In genomic region chr20:61744691-61745396, GRCh38 we compare ENCODE assay signal across 20 cellular contexts.
A peak's percentile ranks its signal among the peaks of the same experiment; 100 is the strongest.
DNase-seq lines count a peak whose midpoint lies in the region; ATAC-seq and TF ChIP-seq lines count a peak whose summit lies in the region.
"Had no signal": no experiment of that assay in that cellular context is flagged by ENCODE, and none has a peak within 500 bp of the region (broad histone marks: within the 10 kb centered on the region; RNA-seq: fewer than 3 reads in every experiment).

No MANE protein-coding gene starts in this region.

- H3K27ac ChIP-seq in GM23248: no peak overlapping the region
- H3K27ac ChIP-seq: cardiac muscle cell, transverse colon, VCaP had no signal

- H3K9me3 ChIP-seq in GM23248 (ENCODE audit: low read depth): no peaks in the 10 kb centered on the region
- H3K9me3 ChIP-seq: transverse colon had no signal

- H3K9ac ChIP-seq in GM23248: no peak overlapping the region

- H2AFZ ChIP-seq in GM23248: no peak overlapping the region

- H3K79me2 ChIP-seq in GM23248 (ENCODE audit: insufficient read depth): no peaks in the 10 kb centered on the region

- H3K36me3 ChIP-seq in GM23248 (ENCODE audit: low read depth): no peaks in the 10 kb centered on the region
- H3K36me3 ChIP-seq: cardiac muscle cell, transverse colon had no signal

- H4K20me1 ChIP-seq in GM23248 (ENCODE audit: insufficient read depth): no peaks in the 10 kb centered on the region

- H3K27me3 ChIP-seq in GM23248 (replicated peaks; ENCODE audit: insufficient read depth): no peaks in the 10 kb centered on the region
- H3K27me3 ChIP-seq: cardiac muscle cell, transverse colon had no signal

- no peaks in the 10 kb centered on the region for H3K4me1 ChIP-seq in GM23248 (ENCODE audit: insufficient read depth)
- H3K4me1 ChIP-seq: transverse colon had no signal

- in situ Hi-C loops in GM23248 (cut with MboI): no loop called here

- WGBS in GM23248 (ENCODE audit: low coverage in 1 of 2, low lambda C conversion rate in 2 of 2, missing lambda C conversion rate in 2 of 2), 2 experiments: 59 to 64% methylated on average over 18 of the region's 18 CpGs

- no peak overlapping the region for H3K4me2 ChIP-seq in GM23248 (ENCODE audit: unreplicated experiment)

- ATAC-seq in HG03135 (IDR thresholded peaks at IDR 0.05; ENCODE audit: unreplicated experiment): no peak
- ATAC-seq: left colon; natural killer cell treated with Interleukin-12 subunit alpha and Interleukin-12 subunit beta and Interleukin-15 and Interleukin-18, amount 100 ng/mL, for 72 hours; right cardiac atrium; SK-N-SH treated with all-trans-retinoic acid at 6 μM for 48 hours had no signal

- DNase-seq in GM23248: peak; percentile 43
- DNase-seq in RPMI7951 (ENCODE audit: low read depth): peak; percentile 27
- peak; percentile 2 for DNase-seq in fibroblast of the aortic adventitia (ENCODE audit: low read depth)
- DNase-seq in renal cortical epithelial cell (ENCODE audit: low read depth): peak; percentile 52
- DNase-seq in putamen (ENCODE audit: low spot score): no peak
- DNase-seq in anterior cingulate cortex (lab: John Stamatoyannopoulos, UW): no peak
- DNase-seq: activated CD8-positive, alpha-beta memory T cell treated with anti-CD3 and anti-CD28 coated beads for 24 hours; activated effector memory CD4-positive, alpha-beta T cell treated with anti-CD3 and anti-CD28 coated beads, Interleukin-2, amount 50 U/mL, for 16 hours; CD4-positive, alpha-beta T cell; GF-D8; left colon; NCI-H446 treated with DMSO at 0.1 percent for 48 hours; stimulated activated CD4-positive, alpha-beta T cell treated with anti-CD3 and anti-CD28 coated beads, Interleukin-4, amount 100 ng/mL, for 1 hour; transverse colon had no signal

- no peak for TF ChIP-seq CTCF in fibroblast of the aortic adventitia (IDR thresholded peaks at IDR 0.05; ENCODE audit: insufficient read depth, low read length)

- H3K4me3 ChIP-seq in GM23248: no peak overlapping the region
- no peak overlapping the region for H3K4me3 ChIP-seq in fibroblast of the aortic adventitia (ENCODE audit: low read depth, low read length)
- H3K4me3 ChIP-seq: cardiac muscle cell, transverse colon had no signal

- H3K9me2 ChIP-seq in GM23248 (ENCODE audit: insufficient read depth): no peaks in the 10 kb centered on the region

- H3F3A ChIP-seq in GM23248 (ENCODE audit: insufficient read depth): no peaks in the 10 kb centered on the region

Comparison
In these comparisons a context has a peak if more than half of its experiments do, and no peak if none do; other contexts are left out.
1. DNase-seq: peak in GM23248 (single experiment), RPMI7951 (single experiment), fibroblast of the aortic adventitia (single experiment) and renal cortical epithelial cell (single experiment); none in putamen (single experiment) and anterior cingulate cortex (0 of 58).